Comparison of ENCODE assay signal across 20 cellular contexts in genomic region chr18:9552616-9553015, GRCh38.
"Had no signal": no experiment of that assay in that cellular context is flagged by ENCODE, and none has a peak within 500 bp of the region (broad histone marks: within the 10 kb centered on the region; RNA-seq: fewer than 3 reads in every experiment).

No MANE protein-coding gene starts in this region.

- H3K4me1 ChIP-seq: SJSA1 had no signal

- H3K4me3 ChIP-seq: SJSA1, SK-N-MC had no signal

- FAIRE-seq: RCC 7860 had no signal

- H3K27me3 ChIP-seq: SJSA1 had no signal

- H3K27ac ChIP-seq: SJSA1, SK-N-MC had no signal

- H3K9me3 ChIP-seq: SJSA1 had no signal

- DNase-seq: KBM-7, MV-4-11, NCI-H1048, NCI-H1105, NCI-H1417, NCI-H1436 treated with DMSO at 0.1 percent for 48 hours, NCI-H1694, NCI-H187 treated with DMSO at 0.1 percent for 48 hours, NCI-H2029 treated with DMSO at 0.1 percent for 48 hours, NCI-H2171 treated with DMSO at 0.1 percent for 48 hours, NCI-H510A, NCI-H524 treated with DMSO at 0.1 percent for 48 hours, NCI-H69, NCI-H774, Right ventricle myocardium superior, RPMI8226, SIG-M5 had no signal
